ENCODE assay signal across 8 cellular contexts in the genomic region with DNA sequence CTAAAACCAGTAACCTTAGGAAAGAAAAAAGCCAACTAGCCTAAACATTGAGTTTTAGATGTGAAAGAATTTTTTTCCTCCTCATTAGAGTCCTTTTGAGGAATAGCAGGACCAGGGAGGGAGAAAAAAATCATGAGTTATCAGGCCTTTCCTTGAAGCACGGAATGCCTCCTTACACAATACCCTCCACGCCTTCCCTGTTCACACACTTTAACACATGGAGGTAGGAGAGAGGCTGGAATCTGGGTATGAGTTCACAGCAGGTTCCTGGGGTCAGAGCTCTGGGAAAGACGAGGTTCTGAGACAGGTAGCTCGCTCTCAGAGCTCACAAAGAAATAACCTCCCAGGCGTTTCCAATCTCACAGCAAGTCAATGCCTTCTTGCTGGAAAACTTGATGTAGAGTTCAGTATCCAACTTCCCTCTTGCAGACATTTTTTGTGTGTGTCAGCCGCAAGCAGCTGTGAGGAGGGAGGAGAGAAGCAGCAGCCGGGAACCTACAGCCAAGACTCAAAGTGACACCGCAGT. TPM values are rescaled to one million over a fixed set of nuclear protein-coding genes. Genes with fewer than 3 reads are reported as not detected.
A peak's percentile ranks its signal among the peaks of the same experiment; 100 is the strongest.
DNase-seq lines count a peak whose midpoint lies in the region; ATAC-seq and FAIRE-seq lines count a peak whose summit lies in the region.

No MANE protein-coding gene starts in this region.

- H3K4me1 ChIP-seq in iPS-15b (ENCODE audit: control insufficient read depth, insufficient read depth, low read length) (no peaks in the 10 kb centered on the region), small intestine (ENCODE audit: control insufficient read depth in 2 of 2, insufficient read depth in 1 of 2, low read depth in 1 of 2, low read length in 1 of 2) (no peaks in the 10 kb centered on the region)

- peak overlapping the region; percentile 90 for H3K9ac ChIP-seq in iPS-15b (ENCODE audit: low read depth, low read length)

- peak overlapping the region; percentile 96 for H3K27ac Mint-ChIP-seq in activated T-helper 17 cell treated with anti-CD3 and anti-CD28 coated beads, Interleukin-2, amount 50 U/mL, for 72 hours

- H3K36me3 ChIP-seq in iPS-15b (ENCODE audit: control insufficient read depth, insufficient read depth, low read length) (no peaks in the 10 kb centered on the region), small intestine (ENCODE audit: control insufficient read depth in 2 of 2, insufficient read depth in 2 of 2, low read length in 2 of 2) (peaks cover 0 to 2% of the 10 kb centered on the region in 2 donors)

- FAIRE-seq in small intestine (lab: Jason Lieb, UNC), result no peak

- H3K9me3 ChIP-seq in iPS-15b (ENCODE audit: control insufficient read depth, insufficient read depth, low read length) (no peaks in the 10 kb centered on the region), small intestine (ENCODE audit: control insufficient read depth, low read depth) (no peaks in the 10 kb centered on the region)

- H3K27me3 ChIP-seq in iPS-15b (ENCODE audit: control insufficient read depth, insufficient read depth, low read length) (no peaks in the 10 kb centered on the region), small intestine (ENCODE audit: control insufficient read depth in 2 of 2, insufficient read depth in 2 of 2, low read length in 2 of 2) (no peaks in the 10 kb centered on the region)

- ATAC-seq in HG02970 (IDR thresholded peaks at IDR 0.05; ENCODE audit: low FRiP score, unreplicated experiment) (peak; percentile 4), HG03025 (IDR thresholded peaks at IDR 0.05; ENCODE audit: low FRiP score, unreplicated experiment) (no peak), GM21390 (IDR thresholded peaks at IDR 0.05; ENCODE audit: unreplicated experiment) (no peak)
- no peak for ATAC-seq in activated T-helper 17 cell treated with anti-CD3 and anti-CD28 coated beads, Interleukin-2, amount 50 U/mL, for 72 hours (replicated peaks)

- peak overlapping the region in 1 of 2 donors; percentile 96 for H3K27ac ChIP-seq in small intestine (ENCODE audit: low read depth in 1 of 2, low read length in 1 of 2)

- H3K9me3 Mint-ChIP-seq in activated T-helper 17 cell treated with anti-CD3 and anti-CD28 coated beads, Interleukin-2, amount 50 U/mL, for 72 hours, result peaks cover 4% of the 10 kb centered on the region

- DNase-seq in DMS 273 treated with DMSO at 0.1 percent for 48 hours (lab: John Stamatoyannopoulos, UW) (peak; percentile 23), small intestine (no peak), hippocampal formation (lab: John Stamatoyannopoulos, UW) (no peak)

- peaks cover 10% of the 10 kb centered on the region for H3K4me1 Mint-ChIP-seq in activated T-helper 17 cell treated with anti-CD3 and anti-CD28 coated beads, Interleukin-2, amount 50 U/mL, for 72 hours

- H3K4me3 Mint-ChIP-seq in activated T-helper 17 cell treated with anti-CD3 and anti-CD28 coated beads, Interleukin-2, amount 50 U/mL, for 72 hours, result peak overlapping the region; percentile 94

- WGBS in small intestine, 3 donors, result 5 to 12% (median 6%) methylated on average over 8 of the region's 8 CpGs

- H3K27me3 Mint-ChIP-seq in activated T-helper 17 cell treated with anti-CD3 and anti-CD28 coated beads, Interleukin-2, amount 50 U/mL, for 72 hours, result no peaks in the 10 kb centered on the region

- peaks cover 14% of the 10 kb centered on the region for H3K36me3 Mint-ChIP-seq in activated T-helper 17 cell treated with anti-CD3 and anti-CD28 coated beads, Interleukin-2, amount 50 U/mL, for 72 hours (ENCODE audit: low read depth)

- H3K4me3 ChIP-seq in iPS-15b (ENCODE audit: low read depth, low read length) (peak overlapping the region; percentile 94), small intestine (ENCODE audit: low read depth in 1 of 2, low read length in 2 of 2) (peak overlapping the region; percentile 61 to 66)

RNA-seq across cellular contexts. Expression of gene ZNF573, which starts 0.7 kb away (rescaled TPM):
- 1 to 10 TPM; 4.9 to 9.8 TPM for total RNA-seq in activated T-helper 17 cell treated with anti-CD3 and anti-CD28 coated beads, Interleukin-2, amount 50 U/mL, for 72 hours
- polyA plus RNA-seq in small intestine, result 1 to 10 TPM in 2 of 3 donors, not detected in 1; 1.3 to 1.6 TPM

RNA-seq across cellular contexts. Expression of gene ZNF607, which starts 59.1 kb away (rescaled TPM):
- total RNA-seq in activated T-helper 17 cell treated with anti-CD3 and anti-CD28 coated beads, Interleukin-2, amount 50 U/mL, for 72 hours, result 1 to 10 TPM; 4.2 to 9.4 TPM
- polyA plus RNA-seq in small intestine, result 1 to 10 TPM; 1.1 to 2.2 (median 2.0) TPM
